In the genomic region with DNA sequence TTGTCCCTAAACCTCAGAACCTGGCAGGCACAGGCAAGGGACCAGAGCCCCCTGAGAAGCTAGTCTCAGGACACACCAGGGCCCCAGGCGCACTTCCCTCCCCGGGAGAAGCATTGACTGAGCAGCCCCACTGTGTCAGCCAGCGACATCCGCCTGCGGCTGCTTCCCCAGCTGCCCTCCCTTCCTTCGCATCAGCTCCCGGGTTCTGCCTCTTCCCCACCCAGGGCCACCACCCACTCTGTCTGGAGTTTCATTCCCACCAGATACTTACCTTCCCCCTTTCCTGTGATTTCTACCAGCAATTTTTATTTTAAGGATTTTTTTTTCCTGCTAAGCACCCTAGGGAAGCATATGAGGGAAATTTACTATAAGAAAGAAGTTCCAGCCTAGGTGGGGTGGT, we compare ENCODE assay signal across 10 cellular contexts.
A peak's percentile ranks its signal among the peaks of the same experiment; 100 is the strongest.
DNase-seq lines count a peak whose midpoint lies in the region; ATAC-seq and TF ChIP-seq lines count a peak whose summit lies in the region.
"Had no signal": no experiment of that assay in that cellular context is flagged by ENCODE, and none has a peak within 500 bp of the region (broad histone marks: within the 10 kb centered on the region; RNA-seq: fewer than 3 reads in every experiment).

No MANE protein-coding gene starts in this region.

- peak overlapping the region; percentile 57 for H3K27ac ChIP-seq in HUES48 (ENCODE audit: low read depth, low read length)
- H3K27ac ChIP-seq in lower lobe of right lung = peak overlapping the region; percentile 77
- peak overlapping the region; percentile 60 for H3K27ac ChIP-seq in stomach smooth muscle (ENCODE audit: low read length)
- H3K27ac ChIP-seq: HL-60 had no signal

- H3K36me3 ChIP-seq in HUES48 (ENCODE audit: control insufficient read depth, insufficient read depth, low read length) (peaks cover 3% of the 10 kb centered on the region; the same call in 1 of the 2 replicates), lower lobe of right lung (no peaks in the 10 kb centered on the region), stomach smooth muscle (ENCODE audit: control insufficient read depth in 2 of 2, insufficient read depth in 2 of 2, low read length in 2 of 2) (peaks cover 0 to 2% of the 10 kb centered on the region in 2 donors)

- H3K36me3 Mint-ChIP-seq in chondrocyte (ENCODE audit: low read depth) = peaks cover 19% of the 10 kb centered on the region

- H3K27ac Mint-ChIP-seq in chondrocyte (ENCODE audit: unreplicated experiment) = peak overlapping the region; percentile 97

- ATAC-seq in lower lobe of right lung = peak; percentile 57 to 58

- H3K4me1 ChIP-seq in HUES48 (ENCODE audit: control insufficient read depth, insufficient read depth, low read length) (peaks cover 21% of the 10 kb centered on the region), lower lobe of right lung (peaks cover 63% of the 10 kb centered on the region), stomach smooth muscle (ENCODE audit: control insufficient read depth, insufficient read depth, low read length) (peaks cover 22% of the 10 kb centered on the region)

- TF ChIP-seq CTCF in chondrocyte (IDR thresholded peaks at IDR 0.05) (no peak), lower lobe of right lung (IDR thresholded peaks at IDR 0.05) (no peak)

- H3K9me3 Mint-ChIP-seq in chondrocyte (ENCODE audit: low read depth) = peaks cover 2% of the 10 kb centered on the region

- H3K4me1 Mint-ChIP-seq in chondrocyte (ENCODE audit: low read depth) = peaks cover 91% of the 10 kb centered on the region

- intact Hi-C loops in lower lobe of right lung (cut with DNase I) = no loop called here

- no peaks in the 10 kb centered on the region for H3K27me3 Mint-ChIP-seq in chondrocyte (ENCODE audit: low read depth)

- DNase-seq in chondrocyte (ENCODE audit: low spot score) = no peak
- DNase-seq in lower lobe of right lung = peak; percentile 71
- no peak for DNase-seq in HuH-7 (ENCODE audit: low spot score)
- DNase-seq in activated CD4-positive, alpha-beta T cell treated with anti-CD3 and anti-CD28 coated beads, Interleukin-2, amount 50 U/mL, for 1 hour = no peak
- DNase-seq in NCI-H524 (lab: John Stamatoyannopoulos, UW) = no peak
- DNase-seq in NAMALWA (ENCODE audit: low spot score) = no peak
- DNase-seq: T-helper 9 cell had no signal

- H3K4me3 ChIP-seq in HUES48 (ENCODE audit: low read depth, low read length) (no peak overlapping the region), lower lobe of right lung (no peak overlapping the region), stomach smooth muscle (ENCODE audit: low read length in 2 of 2) (peak overlapping the region in 1 of 2 donors; percentile 35)

- H3K27me3 ChIP-seq in HUES48 (ENCODE audit: control insufficient read depth, insufficient read depth, low read length) = no peaks in the 10 kb centered on the region
- no peaks in the 10 kb centered on the region for H3K27me3 ChIP-seq in lower lobe of right lung (ENCODE audit: low read depth)
- no peaks in the 10 kb centered on the region for H3K27me3 ChIP-seq in stomach smooth muscle (ENCODE audit: control insufficient read depth in 1 of 2, insufficient read depth in 2 of 2, low read length in 2 of 2)

- peak overlapping the region; percentile 40 for H3K4me3 Mint-ChIP-seq in chondrocyte (ENCODE audit: unreplicated experiment)

- no peaks in the 10 kb centered on the region for H3K9me3 ChIP-seq in HUES48 (ENCODE audit: control insufficient read depth, insufficient read depth, low read length)
- no peaks in the 10 kb centered on the region for H3K9me3 ChIP-seq in lower lobe of right lung
- H3K9me3 ChIP-seq in stomach smooth muscle (ENCODE audit: control insufficient read depth in 2 of 2, low read length in 2 of 2) = no peaks in the 10 kb centered on the region

- H3K9ac ChIP-seq in HUES48 (ENCODE audit: low read depth, low read length) (no peak overlapping the region), stomach smooth muscle (ENCODE audit: low read length in 2 of 2) (no peak overlapping the region)
